ENCODE assay signal across 14 cellular contexts in the genomic region with DNA sequence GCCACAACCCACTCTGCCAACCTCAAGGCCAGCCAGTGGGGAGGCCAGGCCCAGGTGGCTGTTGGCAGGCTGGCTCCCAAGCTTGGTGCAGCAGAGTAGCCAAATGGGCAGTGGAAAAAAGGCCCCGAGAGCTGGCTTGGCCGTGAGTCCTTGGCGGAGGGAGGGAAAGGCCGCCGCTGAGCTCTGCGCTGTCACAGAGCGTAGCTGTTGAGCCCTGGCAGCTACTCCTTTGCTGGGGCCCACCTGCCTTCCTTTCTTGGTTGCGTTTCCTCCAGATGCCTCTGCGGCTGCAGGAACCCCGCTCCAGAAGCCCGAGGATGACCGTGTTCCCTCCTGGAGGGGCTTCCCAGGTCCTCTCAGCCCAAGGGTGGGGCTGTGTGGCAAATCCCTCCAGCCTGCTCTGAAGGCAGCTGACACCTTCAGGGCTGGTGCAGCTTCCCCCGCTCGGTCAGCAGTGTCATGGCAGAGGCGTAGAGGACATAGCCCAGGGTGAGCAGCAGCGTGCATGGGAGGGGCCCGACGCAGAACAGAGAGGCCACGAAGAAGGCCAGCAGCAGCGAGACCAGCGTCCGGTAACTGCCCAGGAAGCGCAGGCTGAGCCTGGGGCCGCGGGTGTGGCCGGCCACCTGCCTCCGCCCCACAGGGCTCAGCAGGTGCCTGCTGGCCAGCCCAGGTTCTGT. TPM values are rescaled to one million over a fixed set of nuclear protein-coding genes. Genes with fewer than 3 reads are reported as not detected.
"Had no signal": no experiment of that assay in that cellular context is flagged by ENCODE, and none has a peak within 500 bp of the region (broad histone marks: within the 10 kb centered on the region; RNA-seq: fewer than 3 reads in every experiment).

No MANE protein-coding gene starts in this region.

RNA-seq across cellular contexts. Expression of a gene that starts 23.3 kb away (rescaled TPM):
- total RNA-seq: activated B cell treated with CpG ODN at 0.5 μM for 24 hours; activated CD8-positive, alpha-beta T cell treated with anti-CD3 and anti-CD28 coated beads for 36 hours; activated naive CD4-positive, alpha-beta T cell treated with anti-CD3 and anti-CD28 coated beads for 36 hours; activated naive CD8-positive, alpha-beta T cell treated with anti-CD3 and anti-CD28 coated beads for 36 hours; activated T-helper 1 cell treated with anti-CD3 and anti-CD28 coated beads, Interleukin-12 subunit alpha, Interleukin-12 subunit beta, Interleukin-2, Interleukin-4 antibody, amounts not matched to agents 30 ng/mL and 10 ng/mL and 1 ng/mL, durations not matched to agents 14 hours and 24 hours and 36 hours; activated T-helper 2 cell treated with anti-CD3 and anti-CD28 coated beads, Interferon-gamma antibody, Interleukin-2, Interleukin-4, amounts not matched to agents 10 μg/mL and 5 μg/mL and 100 μg/mL, durations not matched to agents 14 hours and 24 hours and 36 hours; adrenal gland; body of pancreas; esophagus muscularis mucosa; foreskin keratinocyte; gastrocnemius medialis; T-helper 17 cell had no signal
- polyA plus RNA-seq: adrenal gland, aorta, foreskin keratinocyte had no signal

RNA-seq across cellular contexts. Expression of a gene that starts 46.0 kb away (rescaled TPM):
- total RNA-seq: activated B cell treated with CpG ODN at 0.5 μM for 24 hours; activated CD8-positive, alpha-beta T cell treated with anti-CD3 and anti-CD28 coated beads for 36 hours; activated naive CD4-positive, alpha-beta T cell treated with anti-CD3 and anti-CD28 coated beads for 36 hours; activated naive CD8-positive, alpha-beta T cell treated with anti-CD3 and anti-CD28 coated beads for 36 hours; activated T-helper 1 cell treated with anti-CD3 and anti-CD28 coated beads, Interleukin-12 subunit alpha, Interleukin-12 subunit beta, Interleukin-2, Interleukin-4 antibody, amounts not matched to agents 30 ng/mL and 10 ng/mL and 1 ng/mL, durations not matched to agents 14 hours and 24 hours and 36 hours; activated T-helper 2 cell treated with anti-CD3 and anti-CD28 coated beads, Interferon-gamma antibody, Interleukin-2, Interleukin-4, amounts not matched to agents 10 μg/mL and 5 μg/mL and 100 μg/mL, durations not matched to agents 14 hours and 24 hours and 36 hours; adrenal gland; aorta; body of pancreas; dermis blood vessel endothelial cell; esophagus muscularis mucosa; foreskin keratinocyte; gastrocnemius medialis; T-helper 17 cell had no signal
- polyA plus RNA-seq: adrenal gland, foreskin keratinocyte had no signal
